In the genomic region with DNA sequence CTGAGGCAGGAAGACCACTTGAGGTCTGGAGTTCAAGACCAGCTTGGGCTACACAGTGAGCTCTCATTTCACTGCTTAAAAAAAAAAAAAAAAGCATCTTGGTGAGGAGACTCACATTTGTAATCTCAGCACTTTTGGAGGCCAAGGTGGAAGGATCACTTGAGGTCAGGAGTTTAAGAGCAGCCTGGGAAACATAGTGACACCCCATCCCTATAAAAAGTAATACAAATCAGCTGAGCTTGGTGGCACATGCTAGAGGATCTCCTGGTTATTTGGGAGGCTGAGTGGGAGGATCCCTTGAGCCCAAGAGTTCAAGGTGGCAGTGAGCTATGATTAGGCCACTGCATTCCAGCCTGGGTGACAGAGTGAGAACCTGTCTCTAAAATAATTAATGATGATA, we compare ENCODE assay signal across 1 cellular context.
TF ChIP-seq lines count a peak whose summit lies in the region.

No MANE protein-coding gene starts in this region.

TF ChIP-seq in K562, 482 proteins besides CTCF, POLR2A, EP300 and RAD21:
- TF ChIP-seq, protein P1, sequence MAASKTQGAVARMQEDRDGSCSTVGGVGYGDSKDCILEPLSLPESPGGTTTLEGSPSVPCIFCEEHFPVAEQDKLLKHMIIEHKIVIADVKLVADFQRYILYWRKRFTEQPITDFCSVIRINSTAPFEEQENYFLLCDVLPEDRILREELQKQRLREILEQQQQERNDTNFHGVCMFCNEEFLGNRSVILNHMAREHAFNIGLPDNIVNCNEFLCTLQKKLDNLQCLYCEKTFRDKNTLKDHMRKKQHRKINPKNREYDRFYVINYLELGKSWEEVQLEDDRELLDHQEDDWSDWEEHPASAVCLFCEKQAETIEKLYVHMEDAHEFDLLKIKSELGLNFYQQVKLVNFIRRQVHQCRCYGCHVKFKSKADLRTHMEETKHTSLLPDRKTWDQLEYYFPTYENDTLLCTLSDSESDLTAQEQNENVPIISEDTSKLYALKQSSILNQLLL (CRISPR knock-in tag; IDR thresholded peaks at IDR 0.05; ENCODE audit: borderline replicate concordance): no peak
- no peak for TF ChIP-seq NFYB (IDR thresholded peaks at IDR 0.05; ENCODE audit: extremely low read depth, insufficient read length)
- TF ChIP-seq, protein P2, sequence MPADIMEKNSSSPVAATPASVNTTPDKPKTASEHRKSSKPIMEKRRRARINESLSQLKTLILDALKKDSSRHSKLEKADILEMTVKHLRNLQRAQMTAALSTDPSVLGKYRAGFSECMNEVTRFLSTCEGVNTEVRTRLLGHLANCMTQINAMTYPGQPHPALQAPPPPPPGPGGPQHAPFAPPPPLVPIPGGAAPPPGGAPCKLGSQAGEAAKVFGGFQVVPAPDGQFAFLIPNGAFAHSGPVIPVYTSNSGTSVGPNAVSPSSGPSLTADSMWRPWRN (IDR thresholded peaks at IDR 0.05; ENCODE audit: low read depth): no peak
- TF ChIP-seq CHD4 (IDR thresholded peaks at IDR 0.05; ENCODE audit: insufficient read depth, insufficient replicate concordance, low read depth, low read length, poor library complexity, severe bottlenecking): no peak
- TF ChIP-seq POLR2B (IDR thresholded peaks at IDR 0.05; ENCODE audit: low read depth, partially characterized antibody): peak; percentile 17
- TF ChIP-seq, protein P3, sequence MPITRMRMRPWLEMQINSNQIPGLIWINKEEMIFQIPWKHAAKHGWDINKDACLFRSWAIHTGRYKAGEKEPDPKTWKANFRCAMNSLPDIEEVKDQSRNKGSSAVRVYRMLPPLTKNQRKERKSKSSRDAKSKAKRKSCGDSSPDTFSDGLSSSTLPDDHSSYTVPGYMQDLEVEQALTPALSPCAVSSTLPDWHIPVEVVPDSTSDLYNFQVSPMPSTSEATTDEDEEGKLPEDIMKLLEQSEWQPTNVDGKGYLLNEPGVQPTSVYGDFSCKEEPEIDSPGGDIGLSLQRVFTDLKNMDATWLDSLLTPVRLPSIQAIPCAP (CRISPR knock-in tag; IDR thresholded peaks at IDR 0.05; ENCODE audit: borderline replicate concordance): no peak
- no peak for TF ChIP-seq HLTF (IDR thresholded peaks at IDR 0.05)
- peak; percentile 33; the same call in 1 of the 2 replicates for TF ChIP-seq C11orf30 (IDR thresholded peaks at IDR 0.05; ENCODE audit: low read depth)
- TF ChIP-seq, protein P4, sequence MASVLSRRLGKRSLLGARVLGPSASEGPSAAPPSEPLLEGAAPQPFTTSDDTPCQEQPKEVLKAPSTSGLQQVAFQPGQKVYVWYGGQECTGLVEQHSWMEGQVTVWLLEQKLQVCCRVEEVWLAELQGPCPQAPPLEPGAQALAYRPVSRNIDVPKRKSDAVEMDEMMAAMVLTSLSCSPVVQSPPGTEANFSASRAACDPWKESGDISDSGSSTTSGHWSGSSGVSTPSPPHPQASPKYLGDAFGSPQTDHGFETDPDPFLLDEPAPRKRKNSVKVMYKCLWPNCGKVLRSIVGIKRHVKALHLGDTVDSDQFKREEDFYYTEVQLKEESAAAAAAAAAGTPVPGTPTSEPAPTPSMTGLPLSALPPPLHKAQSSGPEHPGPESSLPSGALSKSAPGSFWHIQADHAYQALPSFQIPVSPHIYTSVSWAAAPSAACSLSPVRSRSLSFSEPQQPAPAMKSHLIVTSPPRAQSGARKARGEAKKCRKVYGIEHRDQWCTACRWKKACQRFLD (CRISPR knock-in tag; IDR thresholded peaks at IDR 0.05): no peak
- TF ChIP-seq ZNF316 (IDR thresholded peaks at IDR 0.05): peak; percentile 72
- TF ChIP-seq, protein P5, sequence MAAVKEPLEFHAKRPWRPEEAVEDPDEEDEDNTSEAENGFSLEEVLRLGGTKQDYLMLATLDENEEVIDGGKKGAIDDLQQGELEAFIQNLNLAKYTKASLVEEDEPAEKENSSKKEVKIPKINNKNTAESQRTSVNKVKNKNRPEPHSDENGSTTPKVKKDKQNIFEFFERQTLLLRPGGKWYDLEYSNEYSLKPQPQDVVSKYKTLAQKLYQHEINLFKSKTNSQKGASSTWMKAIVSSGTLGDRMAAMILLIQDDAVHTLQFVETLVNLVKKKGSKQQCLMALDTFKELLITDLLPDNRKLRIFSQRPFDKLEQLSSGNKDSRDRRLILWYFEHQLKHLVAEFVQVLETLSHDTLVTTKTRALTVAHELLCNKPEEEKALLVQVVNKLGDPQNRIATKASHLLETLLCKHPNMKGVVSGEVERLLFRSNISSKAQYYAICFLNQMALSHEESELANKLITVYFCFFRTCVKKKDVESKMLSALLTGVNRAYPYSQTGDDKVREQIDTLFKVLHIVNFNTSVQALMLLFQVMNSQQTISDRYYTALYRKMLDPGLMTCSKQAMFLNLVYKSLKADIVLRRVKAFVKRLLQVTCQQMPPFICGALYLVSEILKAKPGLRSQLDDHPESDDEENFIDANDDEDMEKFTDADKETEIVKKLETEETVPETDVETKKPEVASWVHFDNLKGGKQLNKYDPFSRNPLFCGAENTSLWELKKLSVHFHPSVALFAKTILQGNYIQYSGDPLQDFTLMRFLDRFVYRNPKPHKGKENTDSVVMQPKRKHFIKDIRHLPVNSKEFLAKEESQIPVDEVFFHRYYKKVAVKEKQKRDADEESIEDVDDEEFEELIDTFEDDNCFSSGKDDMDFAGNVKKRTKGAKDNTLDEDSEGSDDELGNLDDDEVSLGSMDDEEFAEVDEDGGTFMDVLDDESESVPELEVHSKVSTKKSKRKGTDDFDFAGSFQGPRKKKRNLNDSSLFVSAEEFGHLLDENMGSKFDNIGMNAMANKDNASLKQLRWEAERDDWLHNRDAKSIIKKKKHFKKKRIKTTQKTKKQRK (IDR thresholded peaks at IDR 0.05; ENCODE audit: borderline replicate concordance, low read depth, low read length): no peak
- no peak for TF ChIP-seq YY1 (IDR thresholded peaks at IDR 0.05; ENCODE audit: borderline replicate concordance in 1 of 3, control insufficient read depth in 1 of 3, extremely low read depth in 1 of 3, insufficient read depth in 3 of 3, insufficient read length in 1 of 3, insufficient replicate concordance in 2 of 3, low read depth in 1 of 3, low read length in 2 of 3)
- TF ChIP-seq POLR2G (IDR thresholded peaks at IDR 0.05; ENCODE audit: low read depth, low read length): 0 out of 2 replicates have a peak, but pooled peaks have one; percentile 9
- TF ChIP-seq MTF1 (CRISPR knock-in tag; IDR thresholded peaks at IDR 0.05; ENCODE audit: borderline replicate concordance): no peak
- TF ChIP-seq SIN3B (IDR thresholded peaks at IDR 0.05; ENCODE audit: low read depth): no peak
- TF ChIP-seq, protein P6, sequence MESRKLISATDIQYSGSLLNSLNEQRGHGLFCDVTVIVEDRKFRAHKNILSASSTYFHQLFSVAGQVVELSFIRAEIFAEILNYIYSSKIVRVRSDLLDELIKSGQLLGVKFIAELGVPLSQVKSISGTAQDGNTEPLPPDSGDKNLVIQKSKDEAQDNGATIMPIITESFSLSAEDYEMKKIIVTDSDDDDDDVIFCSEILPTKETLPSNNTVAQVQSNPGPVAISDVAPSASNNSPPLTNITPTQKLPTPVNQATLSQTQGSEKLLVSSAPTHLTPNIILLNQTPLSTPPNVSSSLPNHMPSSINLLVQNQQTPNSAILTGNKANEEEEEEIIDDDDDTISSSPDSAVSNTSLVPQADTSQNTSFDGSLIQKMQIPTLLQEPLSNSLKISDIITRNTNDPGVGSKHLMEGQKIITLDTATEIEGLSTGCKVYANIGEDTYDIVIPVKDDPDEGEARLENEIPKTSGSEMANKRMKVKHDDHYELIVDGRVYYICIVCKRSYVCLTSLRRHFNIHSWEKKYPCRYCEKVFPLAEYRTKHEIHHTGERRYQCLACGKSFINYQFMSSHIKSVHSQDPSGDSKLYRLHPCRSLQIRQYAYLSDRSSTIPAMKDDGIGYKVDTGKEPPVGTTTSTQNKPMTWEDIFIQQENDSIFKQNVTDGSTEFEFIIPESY (CRISPR knock-in tag; IDR thresholded peaks at IDR 0.05): no peak
- TF ChIP-seq, protein P7, sequence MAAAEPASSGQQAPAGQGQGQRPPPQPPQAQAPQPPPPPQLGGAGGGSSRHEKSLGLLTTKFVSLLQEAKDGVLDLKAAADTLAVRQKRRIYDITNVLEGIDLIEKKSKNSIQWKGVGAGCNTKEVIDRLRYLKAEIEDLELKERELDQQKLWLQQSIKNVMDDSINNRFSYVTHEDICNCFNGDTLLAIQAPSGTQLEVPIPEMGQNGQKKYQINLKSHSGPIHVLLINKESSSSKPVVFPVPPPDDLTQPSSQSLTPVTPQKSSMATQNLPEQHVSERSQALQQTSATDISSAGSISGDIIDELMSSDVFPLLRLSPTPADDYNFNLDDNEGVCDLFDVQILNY (CRISPR knock-in tag; IDR thresholded peaks at IDR 0.05): no peak
